Comparison of ENCODE assay signal across 7 cellular contexts in the genomic region with DNA sequence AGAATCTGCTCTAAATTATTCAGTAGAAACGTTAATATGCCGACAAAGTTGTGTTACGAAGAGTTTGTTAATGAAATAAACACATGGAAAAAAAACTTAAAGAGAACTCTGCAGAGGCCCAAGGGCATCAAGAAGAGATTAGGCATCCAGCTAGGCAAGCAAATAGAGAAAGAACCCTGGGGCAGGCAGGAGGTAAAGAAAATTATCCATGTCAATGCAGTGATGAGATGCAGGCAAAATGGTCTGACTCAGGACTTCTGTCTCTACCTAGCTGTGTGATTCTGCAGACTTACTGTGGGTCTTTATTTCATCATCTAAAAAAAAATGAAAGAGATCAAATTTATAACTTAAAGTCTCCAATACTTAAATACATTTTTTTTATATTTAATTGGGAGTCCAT.
"Had no signal": no experiment of that assay in that cellular context is flagged by ENCODE, and none has a peak within 500 bp of the region (broad histone marks: within the 10 kb centered on the region; RNA-seq: fewer than 3 reads in every experiment).

No MANE protein-coding gene starts in this region.

- FAIRE-seq: HTR-8/SVneo, K562 had no signal

- H3K27ac Mint-ChIP-seq: H9 had no signal

- ATAC-seq: K562 had no signal

- H3K4me3 ChIP-seq: K562 had no signal

- DNase-seq: GOT3, H9, HCEC 1CT, IMR-90, KG1 had no signal

- H3K4me3 Mint-ChIP-seq: H9 had no signal
